ENCODE assay signal across 1 cellular context in the genomic region with DNA sequence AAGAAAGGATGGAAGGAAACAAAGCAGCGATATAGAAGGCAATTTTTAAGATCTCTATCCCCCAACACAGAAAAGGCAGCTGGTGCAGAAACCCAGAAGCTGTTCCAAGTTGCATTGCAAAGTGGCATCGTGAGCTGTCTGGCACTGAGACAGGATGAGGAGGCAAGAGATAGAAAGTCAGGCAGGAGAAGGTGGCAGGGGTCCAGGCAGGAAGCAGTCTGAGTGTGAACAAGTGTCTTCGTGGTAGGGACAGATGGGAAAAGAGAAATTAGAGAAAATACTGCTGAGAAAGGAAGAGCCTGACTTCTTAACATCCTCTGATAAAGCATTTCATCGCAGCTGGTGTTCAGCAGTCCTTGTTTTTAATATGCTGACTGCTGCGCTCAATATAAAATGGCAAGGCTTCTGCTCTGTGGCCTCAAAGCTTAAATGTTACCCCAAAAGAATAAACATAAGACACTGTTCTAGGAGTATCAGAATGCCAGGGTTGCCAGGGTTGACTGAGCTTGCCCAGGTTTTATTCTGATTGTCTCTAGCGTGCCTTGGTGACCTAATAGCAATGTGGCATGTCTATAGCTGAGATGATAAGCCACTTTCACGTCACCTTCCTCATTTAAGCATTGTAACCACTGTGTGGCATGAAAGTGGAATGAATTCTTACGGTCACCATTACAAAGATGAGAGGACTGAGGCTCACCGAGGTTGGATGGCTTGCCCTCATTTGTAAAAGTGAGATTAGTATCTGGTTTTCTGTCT.
TF ChIP-seq lines count a peak whose summit lies in the region.

No MANE protein-coding gene starts in this region.

TF ChIP-seq in H1, 55 proteins besides CTCF, POLR2A, EP300 and RAD21:
- TF ChIP-seq CBX8 (IDR thresholded peaks at IDR 0.05; ENCODE audit: borderline replicate concordance, low read depth, low read length) (no peak), GTF2F1 (IDR thresholded peaks at IDR 0.05; ENCODE audit: borderline replicate concordance, low read depth, low read length) (no peak)
